Comparison of ENCODE assay signal across 8 cellular contexts in genomic region chr19:58279042-58279924, GRCh38. TPM values are rescaled to one million over a fixed set of nuclear protein-coding genes. Genes with fewer than 3 reads are reported as not detected.
DNase-seq lines count a peak whose midpoint lies in the region; ATAC-seq, FAIRE-seq and TF ChIP-seq lines count a peak whose summit lies in the region.

No MANE protein-coding gene starts in this region.

- peak overlapping the region; percentile 68; the same call in 1 of the 2 replicates for H2BK12ac ChIP-seq in H1 (ENCODE audit: low read depth, low read length)

- POLR2A ChIA-PET in H1 (lab: Charles Lee; ENCODE audit: partially characterized antibody): interaction anchor here (0.6 to 3.9 kb wide), 31 partner anchors 9 to 222 kb away, joined by 3 to 30 read pairs (median 4); partner anchors contain the start of genes ERVK3-1, ZNF274, ZNF544 and ZSCAN22

- peaks cover 4 to 11% (median 6%) of the 10 kb centered on the region in 4 experiments; a peak in 6 of 7 replicates for H3K4me1 ChIP-seq in H1 (replicated peaks in 1 of 4; ENCODE audit: control insufficient read depth in 3 of 4, insufficient read depth in 4 of 4, low read length in 3 of 4)

- peaks cover 20% of the 10 kb centered on the region for H3K4me1 Mint-ChIP-seq in memory B cell

- H4K91ac ChIP-seq in H1 (replicated peaks; ENCODE audit: insufficient read length, low read length): peak overlapping the region; percentile 84

- peaks cover 2% of the 10 kb centered on the region for H3K9me3 Mint-ChIP-seq in memory B cell

- H4K20me1 ChIP-seq in H1 (replicated peaks in 1 of 2; ENCODE audit: control insufficient read depth in 1 of 2, insufficient read depth in 2 of 2, low read length in 2 of 2): peaks cover 9 to 18% of the 10 kb centered on the region in 2 experiments

- H3K36me3 ChIP-seq in H1 (ENCODE audit: control insufficient read depth in 2 of 4, insufficient read depth in 4 of 4, low read length in 3 of 4): peaks cover 0 to 13% (median 2%) of the 10 kb centered on the region in 4 experiments; a peak in 3 of 8 replicates

- no peaks in the 10 kb centered on the region for H3K27me3 Mint-ChIP-seq in memory B cell

- peak overlapping the region; percentile 97 for H4K5ac ChIP-seq in H1 (ENCODE audit: insufficient read length, low read depth, low read length)

- H2BK5ac ChIP-seq in H1 (ENCODE audit: low read depth, low read length): peak overlapping the region; percentile 96

- peak; percentile 12 to 43; a peak in 2 of 3 replicates for TF ChIP-seq POLR2A in H1 (IDR thresholded peaks at IDR 0.05; ENCODE audit: control extremely low read depth in 1 of 2, low read depth in 2 of 2, low read length in 2 of 2)

- ATAC-seq in HG02763 (IDR thresholded peaks at IDR 0.05; ENCODE audit: unreplicated experiment): peak; percentile 27
- no peak for ATAC-seq in memory B cell (ENCODE audit: low read depth)

- peak overlapping the region; percentile 93 for H3K4me3 Mint-ChIP-seq in memory B cell

- peaks cover 14% of the 10 kb centered on the region for H3K36me3 Mint-ChIP-seq in memory B cell

- no peak overlapping the region for H2BK15ac ChIP-seq in H1 (ENCODE audit: low read length)

- H3K27ac Mint-ChIP-seq in memory B cell: peak overlapping the region; percentile 85

- no peak overlapping the region for H3K14ac ChIP-seq in H1 (ENCODE audit: insufficient read length)

- FAIRE-seq in H1 (lab: Jason Lieb, UNC): no peak

- H3K9me3 ChIP-seq in H1 (ENCODE audit: insufficient read depth in 2 of 2, low read depth in 1 of 2, low read length in 1 of 2): no peaks in the 10 kb centered on the region

- peaks cover 6% of the 10 kb centered on the region for H3K23me2 ChIP-seq in H1 (ENCODE audit: low read depth, low read length)

- DNase-seq in GM04504 (ENCODE audit: low read depth) (peak; percentile 21), NCI-H2171 (lab: John Stamatoyannopoulos, UW) (peak; percentile 50), H1 (ENCODE audit: low read depth in 1 of 2, low spot score in 2 of 2) (peak; percentile 25 to 86), memory B cell (ENCODE audit: low spot score in 2 of 2) (no peak), GOT3 (lab: John Stamatoyannopoulos, UW) (no peak)
- DNase-seq in activated CD4-positive, alpha-beta T cell treated with anti-CD3 and anti-CD28 coated beads, Interleukin-2, amount 50 U/mL, for 48 hours: peak; percentile 62 to 68
- peak; percentile 19 to 29 (median 26) for DNase-seq in stimulated activated CD4-positive, alpha-beta T cell treated with anti-CD3 and anti-CD28 coated beads, TNF-alpha, amount 100 ng/mL, for 4 hours (ENCODE audit: low read depth in 3 of 3)

- H3K4me3 ChIP-seq in H1 (ENCODE audit: extremely low read depth in 1 of 4, insufficient read depth in 2 of 4, low read depth in 3 of 4, low read length in 4 of 4): peak overlapping the region; percentile 86 to 97 (median 94)

- H2BK120ac ChIP-seq in H1 (replicated peaks; ENCODE audit: low read depth, low read length): no peak overlapping the region

- TF ChIP-seq EP300 in H1 (IDR thresholded peaks at IDR 0.05; ENCODE audit: borderline replicate concordance in 1 of 2, low read depth in 2 of 2, low read length in 2 of 2): no peak

- H2AFZ ChIP-seq in H1 (ENCODE audit: low read length): peak overlapping the region; percentile 37; the same call in 1 of the 2 replicates

- H3K23ac ChIP-seq in H1 (ENCODE audit: insufficient read length): no peak overlapping the region

- H3K27ac ChIP-seq in H1 (ENCODE audit: low read depth, low read length): peak overlapping the region; percentile 83

- H3K79me2 ChIP-seq in H1 (ENCODE audit: control insufficient read depth in 1 of 2, insufficient read depth in 2 of 2, low read length in 2 of 2): peaks cover 27 to 58% of the 10 kb centered on the region in 2 experiments

- H3K18ac ChIP-seq in H1 (ENCODE audit: extremely low read depth, low read length): peak overlapping the region; percentile 78

- no peaks in the 10 kb centered on the region for H3K27me3 ChIP-seq in H1 (replicated peaks in 1 of 4; ENCODE audit: control insufficient read depth in 3 of 4, extremely low read depth in 1 of 4, insufficient read depth in 3 of 4, low read length in 3 of 4)

- CTCF ChIA-PET in H1 (lab: Charles Lee; ENCODE audit: partially characterized antibody): no interaction called here

- H3K79me1 ChIP-seq in H1 (ENCODE audit: low read depth, low read length): peaks cover 15% of the 10 kb centered on the region

- H3K9ac ChIP-seq in H1 (replicated peaks in 1 of 4; ENCODE audit: extremely low read depth in 1 of 4, low read depth in 3 of 4, low read length in 3 of 4): peak overlapping the region; percentile 89 to 97 (median 93)

- no peak overlapping the region for H2BK20ac ChIP-seq in H1 (ENCODE audit: low read length)

- H3K4me2 ChIP-seq in H1 (ENCODE audit: insufficient read depth in 1 of 2, low read depth in 2 of 2, low read length in 2 of 2): peak overlapping the region; percentile 74 to 90

- H3K56ac ChIP-seq in H1 (replicated peaks; ENCODE audit: insufficient read length, low read depth, low read length): peak overlapping the region; percentile 97

- TF ChIP-seq RAD21 in H1 (IDR thresholded peaks at IDR 0.05 in 1 of 2, conservative IDR thresholded peaks at IDR 0.05 in 1 of 2; ENCODE audit: low read depth in 2 of 2, low read length in 2 of 2): no peak

- no peak overlapping the region; the same call in none of the 2 replicates for H2AK5ac ChIP-seq in H1 (ENCODE audit: low read depth, low read length)

- no peak for TF ChIP-seq CTCF in H1 (IDR thresholded peaks at IDR 0.05; ENCODE audit: control extremely low read depth in 1 of 3, insufficient read depth in 1 of 3, low read depth in 1 of 3, low read length in 3 of 3)

- peak overlapping the region; percentile 99 for H4K8ac ChIP-seq in H1 (ENCODE audit: extremely low read depth, insufficient read depth, low read length)

- H3K4ac ChIP-seq in H1 (replicated peaks; ENCODE audit: insufficient read length, low read depth, low read length): peak overlapping the region; percentile 81

- 3% methylated on average over 43 of the region's 60 CpGs; no CpG with 5 or more reads in 1 of the 2 experiments for whole genome bisulfite sequencing in H1 (ENCODE audit: extremely low coverage in 1 of 2, insufficient coverage in 1 of 2, insufficient read length in 1 of 2, insufficient replicate concordance in 2 of 2, low coverage in 1 of 2, low lambda C conversion rate in 2 of 2, missing lambda C conversion rate in 1 of 2), 2 experiments

TF ChIP-seq in H1, 55 proteins besides CTCF, POLR2A, EP300 and RAD21 (continues in another document):
- 0 out of 4 replicates have a peak, but pooled peaks of 1 of the 2 experiments have one; percentile 23 for TF ChIP-seq SIN3A (conservative IDR thresholded peaks at IDR 0.05 in 1 of 2, IDR thresholded peaks at IDR 0.05 in 1 of 2; ENCODE audit: low read depth in 1 of 2, low read length in 2 of 2)
- peak; percentile 52 for TF ChIP-seq E2F6 (IDR thresholded peaks at IDR 0.05)
- TF ChIP-seq NRF1 (IDR thresholded peaks at IDR 0.05; ENCODE audit: low read depth, low read length): peak; percentile 43
- TF ChIP-seq PHF8 (conservative IDR thresholded peaks at IDR 0.05; ENCODE audit: low read depth, low read length): peak; percentile 92

RNA-seq across cellular contexts. Expression of gene ZNF8, which starts 0.5 kb away (rescaled TPM):
- total RNA-seq in H1 (2021; fragmentation: NEBNext Ultra II Directional; extraction: Animal tissue kit (Norgen Biotek cat#: 25700)): 20.5 and 21.5 TPM in 2 replicates
- polyA plus RNA-seq in H1 (2011; rRNA removed): 9.2 and 9.8 TPM in 2 replicates
- polyA plus RNA-seq in H1 (2011; cell fraction: cytosol; rRNA removed): 7.0 TPM
- 15.2 TPM for polyA plus RNA-seq in H1 (2011; cell fraction: nucleus; rRNA removed)
- polyA plus RNA-seq in H1 (2012, experiment 1 of 2): 5.5 to 7.9 TPM (median 6.5 TPM) in 4 replicates
- 4.9 TPM for polyA plus RNA-seq in H1 (2012, experiment 2 of 2)
- 9.6 TPM for polyA plus RNA-seq in H1 (2013, experiment 1 of 2)
- 8.2 TPM for polyA plus RNA-seq in H1 (2013, experiment 2 of 2)
- 30.0 and 32.5 TPM in 2 replicates for polyA minus RNA-seq in H1 (2011; rRNA and poly(A)+ RNA removed)
- polyA minus RNA-seq in H1 (2011; cell fraction: cytosol; rRNA and poly(A)+ RNA removed): 17.0 TPM
- polyA minus RNA-seq in H1 (2011; cell fraction: nucleus; rRNA and poly(A)+ RNA removed): 15.0 TPM

RNA-seq across cellular contexts. Expression of gene ERVK3-1, which starts 25.9 kb away (rescaled TPM):
- 30.6 and 31.5 TPM in 2 replicates for total RNA-seq in H1 (2021; fragmentation: NEBNext Ultra II Directional; extraction: Animal tissue kit (Norgen Biotek cat#: 25700))
- 28.1 and 29.9 TPM in 2 replicates for polyA plus RNA-seq in H1 (2011; rRNA removed)
- 42.2 TPM for polyA plus RNA-seq in H1 (2011; cell fraction: cytosol; rRNA removed)
- polyA plus RNA-seq in H1 (2011; cell fraction: nucleus; rRNA removed): 45.9 TPM
- 46.2 to 52.5 TPM (median 50.5 TPM) in 4 replicates for polyA plus RNA-seq in H1 (2012, experiment 1 of 2)
- polyA plus RNA-seq in H1 (2012, experiment 2 of 2): 38.4 TPM
- polyA plus RNA-seq in H1 (2013, experiment 1 of 2): 41.3 TPM
- polyA plus RNA-seq in H1 (2013, experiment 2 of 2): 39.8 TPM
- polyA minus RNA-seq in H1 (2011; rRNA and poly(A)+ RNA removed): 19.2 and 20.1 TPM in 2 replicates
- 14.2 TPM for polyA minus RNA-seq in H1 (2011; cell fraction: cytosol; rRNA and poly(A)+ RNA removed)
- polyA minus RNA-seq in H1 (2011; cell fraction: nucleus; rRNA and poly(A)+ RNA removed): 31.3 TPM

RNA-seq across cellular contexts. Expression of gene ZSCAN22, which starts 47.5 kb away (rescaled TPM):
- total RNA-seq in H1 (2021; fragmentation: NEBNext Ultra II Directional; extraction: Animal tissue kit (Norgen Biotek cat#: 25700)): 3.1 and 3.2 TPM in 2 replicates
- 2.6 and 3.3 TPM in 2 replicates for polyA plus RNA-seq in H1 (2011; rRNA removed)
- 1.9 TPM for polyA plus RNA-seq in H1 (2011; cell fraction: cytosol; rRNA removed)
- 1.9 TPM for polyA plus RNA-seq in H1 (2011; cell fraction: nucleus; rRNA removed)
- polyA plus RNA-seq in H1 (2012, experiment 1 of 2): 1.4 to 2.1 TPM (median 1.9 TPM) in 4 replicates
- 1.0 TPM for polyA plus RNA-seq in H1 (2012, experiment 2 of 2)
- 1.4 TPM for polyA plus RNA-seq in H1 (2013, experiment 1 of 2)
- 1.5 TPM for polyA plus RNA-seq in H1 (2013, experiment 2 of 2)
- 6.3 and 8.1 TPM in 2 replicates for polyA minus RNA-seq in H1 (2011; rRNA and poly(A)+ RNA removed)
- 2.1 TPM for polyA minus RNA-seq in H1 (2011; cell fraction: cytosol; rRNA and poly(A)+ RNA removed)
- polyA minus RNA-seq in H1 (2011; cell fraction: nucleus; rRNA and poly(A)+ RNA removed): 3.5 TPM

RNA-seq across cellular contexts. Expression of gene ZNF544, which starts 50.6 kb away (rescaled TPM):
- total RNA-seq in H1 (2021; fragmentation: NEBNext Ultra II Directional; extraction: Animal tissue kit (Norgen Biotek cat#: 25700)): 54.5 and 60.8 TPM in 2 replicates
- polyA plus RNA-seq in H1 (2011; rRNA removed): 47.9 and 48.8 TPM in 2 replicates
- 61.3 TPM for polyA plus RNA-seq in H1 (2011; cell fraction: cytosol; rRNA removed)
- polyA plus RNA-seq in H1 (2011; cell fraction: nucleus; rRNA removed): 68.7 TPM
- polyA plus RNA-seq in H1 (2012, experiment 1 of 2): 50.6 to 67.0 TPM (median 60.0 TPM) in 4 replicates
- polyA plus RNA-seq in H1 (2012, experiment 2 of 2): 14.2 TPM
- polyA plus RNA-seq in H1 (2013, experiment 1 of 2): 35.8 TPM
- polyA plus RNA-seq in H1 (2013, experiment 2 of 2): 33.3 TPM
- polyA minus RNA-seq in H1 (2011; rRNA and poly(A)+ RNA removed): 106 and 107 TPM in 2 replicates
- polyA minus RNA-seq in H1 (2011; cell fraction: cytosol; rRNA and poly(A)+ RNA removed): 45.9 TPM
- 135 TPM for polyA minus RNA-seq in H1 (2011; cell fraction: nucleus; rRNA and poly(A)+ RNA removed)

Comparison
In these comparisons a context has a peak if more than half of its experiments do, and no peak if none do; other contexts are left out.
1. DNase-seq: peak in GM04504 (single experiment), NCI-H2171 (single experiment), activated CD4-positive, alpha-beta T cell treated with anti-CD3 and anti-CD28 coated beads, Interleukin-2, amount 50 U/mL, for 48 hours (2 of 2), H1 (2 of 2) and stimulated activated CD4-positive, alpha-beta T cell treated with anti-CD3 and anti-CD28 coated beads, TNF-alpha, amount 100 ng/mL, for 4 hours (3 of 3); none in memory B cell (0 of 2) and GOT3 (single experiment).